Comparison of ENCODE assay signal across 1 cellular context in the genomic region with DNA sequence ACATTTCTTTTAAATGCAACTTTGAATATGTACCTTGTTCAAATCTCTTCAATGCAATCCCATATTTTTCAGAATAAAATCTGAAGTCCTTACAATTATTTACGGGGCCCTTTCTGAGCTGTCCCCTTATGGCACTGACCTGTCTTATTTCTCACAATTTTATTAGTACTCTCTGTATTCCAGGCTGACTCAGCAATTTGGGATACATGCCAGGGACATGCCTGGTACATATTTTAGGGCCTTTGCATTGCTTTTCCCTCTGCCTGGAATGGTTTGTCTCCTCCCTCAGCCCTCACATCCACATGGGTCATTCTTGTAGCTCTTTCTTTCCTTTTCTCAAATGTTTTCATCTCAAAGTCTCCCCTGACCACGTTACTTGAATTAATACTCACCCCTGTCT.
TF ChIP-seq lines count a peak whose summit lies in the region.

No MANE protein-coding gene starts in this region.

TF ChIP-seq in SK-N-SH treated with all-trans-retinoic acid at 6 μM for 48 hours, 23 proteins besides CTCF, POLR2A, EP300 and RAD21 (continued from another document):
- TF ChIP-seq POU6F1 (CRISPR knock-in tag; IDR thresholded peaks at IDR 0.05; ENCODE audit: borderline replicate concordance, low read depth) = no peak
- TF ChIP-seq CSDC2 (CRISPR knock-in tag; IDR thresholded peaks at IDR 0.05) = no peak
- TF ChIP-seq ZNF565 (CRISPR knock-in tag; conservative IDR thresholded peaks at IDR 0.05; ENCODE audit: low read depth) = no peak
- no peak for TF ChIP-seq ZFP3 (CRISPR knock-in tag; IDR thresholded peaks at IDR 0.05)
- TF ChIP-seq ESRRG (CRISPR knock-in tag; IDR thresholded peaks at IDR 0.05) = no peak
- no peak for TF ChIP-seq SNAI2 (CRISPR knock-in tag; IDR thresholded peaks at IDR 0.05)
